Comparison of ENCODE assay signal across 8 cellular contexts in the genomic region with DNA sequence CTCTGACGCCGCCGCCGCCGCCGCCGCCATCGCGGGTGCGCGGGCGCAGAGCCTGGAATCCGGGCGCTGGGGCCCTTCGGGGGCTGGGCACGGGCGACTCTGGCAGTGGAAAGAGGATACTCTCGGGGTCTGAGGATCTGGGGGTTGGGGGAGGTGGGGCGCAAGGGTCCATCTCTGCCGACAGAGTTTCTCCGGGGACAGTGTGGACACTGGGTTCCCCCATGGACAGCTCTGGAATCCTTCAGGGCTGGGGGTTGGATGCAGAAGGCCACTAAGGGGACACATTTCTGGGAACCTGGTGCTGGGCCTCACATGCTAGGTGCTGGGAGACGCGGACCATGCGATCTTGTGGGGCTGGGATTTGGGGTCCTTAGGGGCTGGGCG. TPM values are rescaled to one million over a fixed set of nuclear protein-coding genes. Genes with fewer than 3 reads are reported as not detected.
DNase-seq lines count a peak whose midpoint lies in the region; ATAC-seq and TF ChIP-seq lines count a peak whose summit lies in the region.
"Had no signal": no experiment of that assay in that cellular context is flagged by ENCODE, and none has a peak within 500 bp of the region (broad histone marks: within the 10 kb centered on the region; RNA-seq: fewer than 3 reads in every experiment).

No MANE protein-coding gene starts in this region.

- no peak overlapping the region for H2AFZ ChIP-seq in OCI-LY7 (ENCODE audit: low read length)

- peaks cover 6% of the 10 kb centered on the region; the same call in 1 of the 2 replicates for H4K20me1 ChIP-seq in OCI-LY7 (ENCODE audit: insufficient read depth, low read length)

- H3K4me2 ChIP-seq in OCI-LY7 (ENCODE audit: low read length), result 0 out of 2 replicates have a peak overlapping the region, but pooled peaks have one; percentile 14

- H3K4me1 ChIP-seq in OCI-LY7 (ENCODE audit: insufficient read depth, low read length, poor library complexity, severe bottlenecking), result peaks cover 16% of the 10 kb centered on the region

- BruUV-seq in OCI-LY7 (replicated peaks; lab: Mats Ljungman, UMichigan), result no TSS peak

- no peaks in the 10 kb centered on the region; the same call in none of the 2 replicates for H3K27me3 ChIP-seq in GM06990 (replicated peaks; ENCODE audit: control insufficient read depth, insufficient read depth, low read length)

- H3K36me3 ChIP-seq in GM06990 (ENCODE audit: control insufficient read depth, insufficient read depth, low read length), result peaks cover 1% of the 10 kb centered on the region
- H3K36me3 ChIP-seq in OCI-LY7 (ENCODE audit: insufficient read depth, low read length), result peaks cover 15% of the 10 kb centered on the region; the same call in 1 of the 2 replicates

- POLR2A ChIA-PET in OCI-LY7 (lab: Charles Lee), result no interaction called here

- no peaks in the 10 kb centered on the region for H3K9me2 ChIP-seq in OCI-LY7 (ENCODE audit: insufficient read depth, low read length)

- no peak for DNase-seq in GM06990 (ENCODE audit: extremely low read depth, insufficient read length)
- no peak for DNase-seq in OCI-LY7 (ENCODE audit: low spot score)
- DNase-seq in epithelial cell of proximal tubule (ENCODE audit: low read depth), result no peak
- DNase-seq in sciatic nerve (ENCODE audit: low spot score), result peak; percentile 55
- DNase-seq in stimulated activated CD4-positive, alpha-beta T cell treated with anti-CD3 and anti-CD28 coated beads, Interleukin-2, amount 100 ng/mL, for 48 hours, result no peak
- DNase-seq: NCI-H82 had no signal

- ATAC-seq in sciatic nerve (no peak), HG02798 (IDR thresholded peaks at IDR 0.05; ENCODE audit: poor library complexity, unreplicated experiment) (no peak), GM21390 (IDR thresholded peaks at IDR 0.05; ENCODE audit: unreplicated experiment) (no peak)

- TF ChIP-seq CTCF in GM06990 (IDR thresholded peaks at IDR 0.05; ENCODE audit: insufficient read depth, low read length, poor library complexity, severe bottlenecking), result no peak
- TF ChIP-seq CTCF in OCI-LY7 (conservative IDR thresholded peaks at IDR 0.05; ENCODE audit: low read length), result no peak
- TF ChIP-seq CTCF in epithelial cell of proximal tubule (conservative IDR thresholded peaks at IDR 0.05; ENCODE audit: low read depth, low read length), result no peak

- H3K79me2 ChIP-seq in OCI-LY7 (ENCODE audit: insufficient read depth, low read depth, low read length), result no peaks in the 10 kb centered on the region

- intact Hi-C loops in OCI-LY7 (cut with micrococcal nuclease; ENCODE audit: unreplicated experiment), result no loop called here
- intact Hi-C loops in sciatic nerve (cut with DNase I), result no loop called here

- no peak overlapping the region for H3K27ac ChIP-seq in OCI-LY7 (ENCODE audit: low read depth, low read length, poor library complexity, severe bottlenecking)

- H3K4me3 ChIP-seq in GM06990 (replicated peaks; ENCODE audit: low read depth, low read length), result peak overlapping the region; percentile 43
- no peak overlapping the region for H3K4me3 ChIP-seq in OCI-LY7 (ENCODE audit: low read depth, low read length, poor library complexity, severe bottlenecking)
- H3K4me3 ChIP-seq in epithelial cell of proximal tubule (ENCODE audit: low read depth, low read length), result peak overlapping the region; percentile 39

- CTCF ChIA-PET in OCI-LY7 (lab: Charles Lee; ENCODE audit: unreplicated experiment), result no interaction called here

- H3K9me3 ChIP-seq in OCI-LY7 (ENCODE audit: low read length), result no peaks in the 10 kb centered on the region

RNA-seq across cellular contexts. Expression of gene TGFBR3L, which starts 2.3 kb away (rescaled TPM):
- 0.13 TPM in 1 of 2 replicates, not detected in the other for total RNA-seq in OCI-LY7 (2014; rRNA removed; shearing (Covaris generic))
- total RNA-seq in OCI-LY7 (2022), result 0.61 and 0.74 TPM in 2 replicates
- 1.6 and 16.8 TPM in 2 replicates for total RNA-seq in epithelial cell of proximal tubule
- total RNA-seq in sciatic nerve, result not detected

RNA-seq across cellular contexts. Expression of gene SNAPC2, which starts 3.2 kb away (rescaled TPM):
- 4.9 and 21.6 TPM in 2 replicates for total RNA-seq in OCI-LY7 (2014; rRNA removed; shearing (Covaris generic))
- 6.2 and 8.2 TPM in 2 replicates for total RNA-seq in OCI-LY7 (2022)
- 29.1 and 34.2 TPM in 2 replicates for total RNA-seq in epithelial cell of proximal tubule
- total RNA-seq in sciatic nerve, result 14.9 TPM

RNA-seq across cellular contexts. Expression of gene CTXN1, which starts 9.0 kb away (rescaled TPM):
- 0.13 TPM in 1 of 2 replicates, not detected in the other for total RNA-seq in OCI-LY7 (2014; rRNA removed; shearing (Covaris generic))
- total RNA-seq in OCI-LY7 (2022) (0.98 and 1.0 TPM in 2 replicates), epithelial cell of proximal tubule (12.4 and 42.8 TPM in 2 replicates), sciatic nerve (1.5 TPM)

RNA-seq across cellular contexts. Expression of gene MAP2K7, which starts 13.2 kb away (rescaled TPM):
- 19.4 and 23.2 TPM in 2 replicates for total RNA-seq in OCI-LY7 (2014; rRNA removed; shearing (Covaris generic))
- 44.5 and 48.1 TPM in 2 replicates for total RNA-seq in OCI-LY7 (2022)
- total RNA-seq in epithelial cell of proximal tubule, result 7.6 and 14.6 TPM in 2 replicates
- total RNA-seq in sciatic nerve, result 34.0 TPM

RNA-seq across cellular contexts. Expression of gene TIMM44, which starts 26.6 kb away (rescaled TPM):
- total RNA-seq in OCI-LY7 (2014; rRNA removed; shearing (Covaris generic)), result 86.0 and 89.0 TPM in 2 replicates
- 97.6 and 116 TPM in 2 replicates for total RNA-seq in OCI-LY7 (2022)
- total RNA-seq in epithelial cell of proximal tubule, result 39.0 and 108 TPM in 2 replicates
- total RNA-seq in sciatic nerve, result 49.6 TPM
